In genomic region chr6:106339334-106340029, GRCh38 we compare ENCODE assay signal across 8 cellular contexts. TPM values are rescaled to one million over a fixed set of nuclear protein-coding genes. Genes with fewer than 3 reads are reported as not detected.
DNase-seq lines count a peak whose midpoint lies in the region; ATAC-seq, FAIRE-seq and TF ChIP-seq lines count a peak whose summit lies in the region.

No MANE protein-coding gene starts in this region.

- peaks cover 8% of the 10 kb centered on the region for H3K4me1 Mint-ChIP-seq in activated T-helper 2 cell treated with anti-CD3 and anti-CD28 coated beads, Interferon-gamma antibody, Interleukin-2, Interleukin-4, amounts not matched to agents 10 μg/mL and 5 μg/mL and 100 μg/mL, durations not matched to agents 14 hours and 24 hours and 36 hours (ENCODE audit: low read depth)

- TF ChIP-seq POLR2A in A549 (IDR thresholded peaks at IDR 0.05; ENCODE audit: low read length): no peak

- intact Hi-C loops in PC-3 (cut with micrococcal nuclease): loop anchor here (1.0 to 10.0 kb wide), 8 partner anchors 21 to 775 kb away; partner anchors contain the start of genes BEND3 and CRYBG1
- intact Hi-C loops in activated T-helper 2 cell treated with anti-CD3 and anti-CD28 coated beads, Interferon-gamma antibody, Interleukin-2, Interleukin-4, amounts not matched to agents 10 μg/mL and 5 μg/mL and 100 μg/mL, durations not matched to agents 14 hours and 24 hours and 36 hours (cut with micrococcal nuclease): loop anchor here (2.0 to 5.0 kb wide), 3 partner anchors 173 to 639 kb away; no protein-coding TSS in a partner anchor

- no peak overlapping the region for H3K4me3 Mint-ChIP-seq in activated T-helper 2 cell treated with anti-CD3 and anti-CD28 coated beads, Interferon-gamma antibody, Interleukin-2, Interleukin-4, amounts not matched to agents 10 μg/mL and 5 μg/mL and 100 μg/mL, durations not matched to agents 14 hours and 24 hours and 36 hours (ENCODE audit: low read depth)

- 10% methylated on average over 9 of the region's 9 CpGs for WGBS in A549 (ENCODE audit: missing lambda C conversion rate)

- CTCF ChIA-PET in A549 (lab: Yijun Ruan, JAX) (interaction anchor here (0.6 to 3.3 kb wide), 36 partner anchors 8 to 1510 kb away, joined by 3 to 30 read pairs (median 3); partner anchors contain the start of genes ATG5 and CRYBG1), PC-3 (lab: Charles Lee) (interaction anchor here (0.5 to 1.8 kb wide), 9 partner anchors 42 to 745 kb away, joined by 3 to 10 read pairs (median 4); no protein-coding TSS in a partner anchor)

- H3K4me1 ChIP-seq in A549 (no peaks in the 10 kb centered on the region), PC-3 (ENCODE audit: insufficient read depth, low read length) (peaks cover 12% of the 10 kb centered on the region)

- no peak overlapping the region for H3K9ac ChIP-seq in PC-3 (ENCODE audit: low read length)

- peak; percentile 56 to 86 for DNase-seq in A549 (ENCODE audit: low read depth in 1 of 2, low spot score in 1 of 2)
- DNase-seq in HUDEP-2 (lab: John Stamatoyannopoulos, UW; ENCODE audit: unreplicated experiment in 76 of 76): peak in 46 of 76 experiments; percentile 4 to 78 (median 38)
- peak; percentile 82 for DNase-seq in PC-3
- peak; percentile 40 for DNase-seq in activated T-helper 2 cell treated with anti-CD3 and anti-CD28 coated beads, Interferon-gamma antibody, Interleukin-2, Interleukin-4, amounts not matched to agents 10 μg/mL and 5 μg/mL and 100 μg/mL, durations not matched to agents 14 hours and 24 hours and 36 hours (ENCODE audit: low spot score)
- peak; percentile 61 for DNase-seq in fibroblast of villous mesenchyme (ENCODE audit: low read depth)
- peak; percentile 43 for DNase-seq in non-pigmented ciliary epithelial cell (ENCODE audit: low read depth)

- no peak overlapping the region for H3K27ac Mint-ChIP-seq in activated T-helper 2 cell treated with anti-CD3 and anti-CD28 coated beads, Interferon-gamma antibody, Interleukin-2, Interleukin-4, amounts not matched to agents 10 μg/mL and 5 μg/mL and 100 μg/mL, durations not matched to agents 14 hours and 24 hours and 36 hours

- peak overlapping the region; percentile 71 for H3K4me2 ChIP-seq in A549
- peak overlapping the region; percentile 80 for H3K4me2 ChIP-seq in PC-3 (ENCODE audit: low read length)

- H4K20me1 ChIP-seq in PC-3 (ENCODE audit: low read length): no peaks in the 10 kb centered on the region

- H3K9me3 ChIP-seq in A549 (no peaks in the 10 kb centered on the region), PC-3 (ENCODE audit: low read length) (no peaks in the 10 kb centered on the region)

- TF ChIP-seq RAD21 in A549 (conservative IDR thresholded peaks at IDR 0.05 in 1 of 2, IDR thresholded peaks at IDR 0.05 in 1 of 2): peak; percentile 64

- peak overlapping the region; percentile 28; the same call in 2 of the 3 replicates for H3K4me3 ChIP-seq in A549
- peak overlapping the region; percentile 56 for H3K4me3 ChIP-seq in PC-3 (ENCODE audit: low read length)
- no peak overlapping the region for H3K4me3 ChIP-seq in fibroblast of villous mesenchyme (ENCODE audit: low read depth, low read length)

- no peaks in the 10 kb centered on the region for H3K9me3 Mint-ChIP-seq in activated T-helper 2 cell treated with anti-CD3 and anti-CD28 coated beads, Interferon-gamma antibody, Interleukin-2, Interleukin-4, amounts not matched to agents 10 μg/mL and 5 μg/mL and 100 μg/mL, durations not matched to agents 14 hours and 24 hours and 36 hours

- H3K27ac ChIP-seq in A549: peak overlapping the region in 1 of 2 experiments; percentile 30; a peak in 2 of 6 replicates
- H3K27ac ChIP-seq in PC-3 (ENCODE audit: low read length): peak overlapping the region; percentile 70

- no peaks in the 10 kb centered on the region for H3K27me3 ChIP-seq in PC-3 (ENCODE audit: low read length)

- no peaks in the 10 kb centered on the region for H3K79me2 ChIP-seq in PC-3 (ENCODE audit: low read length)

- H3K9me2 ChIP-seq in PC-3 (replicated peaks; ENCODE audit: low read length): no peaks in the 10 kb centered on the region

- no peaks in the 10 kb centered on the region for H3K36me3 ChIP-seq in PC-3 (ENCODE audit: low read depth, low read length)

- TF ChIP-seq EP300 in A549 (IDR thresholded peaks at IDR 0.05): no peak

- ATAC-seq in A549: peak; percentile 99
- ATAC-seq in PC-3: peak; percentile 91
- ATAC-seq in HG03460 (IDR thresholded peaks at IDR 0.05; ENCODE audit: unreplicated experiment): no peak

- peaks cover 6% of the 10 kb centered on the region for H3F3A ChIP-seq in PC-3 (ENCODE audit: low read length, unreplicated experiment)

- no peak for FAIRE-seq in A549 (lab: Jason Lieb, UNC)

- H3K27me3 Mint-ChIP-seq in activated T-helper 2 cell treated with anti-CD3 and anti-CD28 coated beads, Interferon-gamma antibody, Interleukin-2, Interleukin-4, amounts not matched to agents 10 μg/mL and 5 μg/mL and 100 μg/mL, durations not matched to agents 14 hours and 24 hours and 36 hours (ENCODE audit: low read depth): peaks cover 22% of the 10 kb centered on the region

- no peaks in the 10 kb centered on the region for H3K36me3 Mint-ChIP-seq in activated T-helper 2 cell treated with anti-CD3 and anti-CD28 coated beads, Interferon-gamma antibody, Interleukin-2, Interleukin-4, amounts not matched to agents 10 μg/mL and 5 μg/mL and 100 μg/mL, durations not matched to agents 14 hours and 24 hours and 36 hours (ENCODE audit: low read depth)

- H2AFZ ChIP-seq in PC-3 (ENCODE audit: low read length): peak overlapping the region; percentile 78

- TF ChIP-seq CTCF in A549 (IDR thresholded peaks at IDR 0.05): peak; percentile 71
- peak; percentile 75 for TF ChIP-seq CTCF in GM12874 (IDR thresholded peaks at IDR 0.05; ENCODE audit: insufficient read depth, low read depth, low read length)
- TF ChIP-seq CTCF in PC-3 (conservative IDR thresholded peaks at IDR 0.05; ENCODE audit: low read depth, low read length): peak; percentile 83
- TF ChIP-seq CTCF in fibroblast of villous mesenchyme (IDR thresholded peaks at IDR 0.05; ENCODE audit: insufficient read depth, low read depth, low read length): peak; percentile 84

- POLR2A ChIA-PET in A549 (lab: Yijun Ruan, JAX) (interaction anchor here (1.0 to 1.3 kb wide), 2 partner anchors 14 to 98 kb away, joined by 3 to 8 read pairs; partner anchors contain the start of gene ATG5), PC-3 (lab: Charles Lee; ENCODE audit: unreplicated experiment) (no interaction called here)

- no TSS peak for BruUV-seq in PC-3 (replicated peaks; lab: Mats Ljungman, UMichigan)

TF ChIP-seq in A549, 52 proteins besides CTCF, POLR2A, EP300 and RAD21:
- TF ChIP-seq SMC3 (IDR thresholded peaks at IDR 0.05) (peak; percentile 59), GATA3 (IDR thresholded peaks at IDR 0.05; ENCODE audit: borderline replicate concordance) (no peak), HOXB13 (CRISPR knock-in tag; IDR thresholded peaks at IDR 0.05; ENCODE audit: low read depth) (no peak), CHD4 (IDR thresholded peaks at IDR 0.05; ENCODE audit: borderline replicate concordance) (no peak), CBX2 (IDR thresholded peaks at IDR 0.05; ENCODE audit: borderline replicate concordance, low read depth) (no peak), FOXS1 (CRISPR knock-in tag; IDR thresholded peaks at IDR 0.05) (no peak), TFCP2L1 (CRISPR knock-in tag; IDR thresholded peaks at IDR 0.05) (no peak)

RNA-seq across cellular contexts. Expression of gene ATG5, which starts 13.9 kb away (rescaled TPM):
- polyA plus RNA-seq in A549 (2011; rRNA removed) (47.8 and 53.5 TPM in 2 replicates), A549 (2017; fragmentation: RNase III; extraction: RNeasy Plus Mini Kit Qiagen cat#74134 plus additional on column Dnase treatment) (26.6 to 29.3 TPM (median 29.2 TPM) in 3 replicates)
- polyA plus RNA-seq in A549 (2012; cell fraction: cytosol; rRNA removed): 11.5 and 12.1 TPM in 2 replicates
- polyA plus RNA-seq in A549 (2012; cell fraction: nucleus; rRNA removed): 5.0 and 7.6 TPM in 2 replicates
- polyA minus RNA-seq in A549 (2011; rRNA and poly(A)+ RNA removed): 10.6 and 11.7 TPM in 2 replicates
- total RNA-seq in PC-3 (2014; rRNA removed) (38.5 and 38.8 TPM in 2 replicates), fibroblast of villous mesenchyme (49.3 and 62.6 TPM in 2 replicates)
- total RNA-seq in activated T-helper 2 cell treated with anti-CD3 and anti-CD28 coated beads, Interferon-gamma antibody, Interleukin-2, Interleukin-4, amounts not matched to agents 10 μg/mL and 5 μg/mL and 100 μg/mL, durations not matched to agents 14 hours and 24 hours and 36 hours: 33.1 and 34.7 TPM in 2 replicates

RNA-seq across cellular contexts. Expression of gene CRYBG1, which starts 21.0 kb away (rescaled TPM):
- 0.30 and 0.31 TPM in 2 replicates for polyA plus RNA-seq in A549 (2011; rRNA removed)
- 0.03 and 0.04 TPM in 2 replicates for polyA plus RNA-seq in A549 (2012; cell fraction: cytosol; rRNA removed)
- polyA plus RNA-seq in A549 (2012; cell fraction: nucleus; rRNA removed): 0.05 and 0.06 TPM in 2 replicates
- polyA plus RNA-seq in A549 (2017; fragmentation: RNase III; extraction: RNeasy Plus Mini Kit Qiagen cat#74134 plus additional on column Dnase treatment): 0.37 to 0.59 TPM (median 0.41 TPM) in 3 replicates
- polyA minus RNA-seq in A549 (2011; rRNA and poly(A)+ RNA removed): 0.21 and 0.29 TPM in 2 replicates
- total RNA-seq in PC-3 (2014; rRNA removed): 19.9 and 22.2 TPM in 2 replicates
- 27.5 and 27.6 TPM in 2 replicates for total RNA-seq in activated T-helper 2 cell treated with anti-CD3 and anti-CD28 coated beads, Interferon-gamma antibody, Interleukin-2, Interleukin-4, amounts not matched to agents 10 μg/mL and 5 μg/mL and 100 μg/mL, durations not matched to agents 14 hours and 24 hours and 36 hours
- total RNA-seq in fibroblast of villous mesenchyme: 8.1 and 15.5 TPM in 2 replicates
